ENCODE assay signal across 18 cellular contexts in the genomic region with DNA sequence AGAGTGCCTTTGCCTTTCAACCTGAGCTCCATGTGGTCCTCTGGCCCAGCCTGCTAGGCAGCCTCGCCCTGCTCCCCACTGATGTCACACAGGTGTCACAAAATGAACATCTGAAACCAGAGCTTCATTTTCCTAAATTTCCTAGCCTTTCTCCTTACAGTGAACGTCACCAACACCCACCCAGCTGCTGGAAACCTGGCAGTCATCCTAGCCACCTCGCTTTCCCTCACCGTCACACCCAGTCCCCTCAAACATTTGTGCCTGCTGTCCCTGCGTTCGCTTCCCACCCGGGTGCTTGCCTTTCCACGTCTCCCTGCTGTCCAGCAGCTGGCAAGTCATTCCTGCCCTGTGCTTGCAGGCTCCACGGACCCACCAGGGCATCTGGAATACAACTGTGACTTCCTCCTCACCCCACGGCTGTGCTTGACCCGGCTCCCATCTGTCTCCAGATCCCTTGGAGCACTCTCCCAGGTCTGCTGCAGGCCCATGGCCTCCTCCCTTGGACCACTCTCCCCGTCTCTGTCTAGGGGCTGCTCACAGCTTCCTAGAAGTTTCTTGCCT. TPM values are rescaled to one million over a fixed set of nuclear protein-coding genes. Genes with fewer than 3 reads are reported as not detected.
DNase-seq lines count a peak whose midpoint lies in the region; ATAC-seq and TF ChIP-seq lines count a peak whose summit lies in the region.
"Had no signal": no experiment of that assay in that cellular context is flagged by ENCODE, and none has a peak within 500 bp of the region (broad histone marks: within the 10 kb centered on the region; RNA-seq: fewer than 3 reads in every experiment).

No MANE protein-coding gene starts in this region.

- no peak overlapping the region for H3K4me3 Mint-ChIP-seq in activated T-helper 17 cell treated with anti-CD3 and anti-CD28 coated beads, Interleukin-2, amount 50 U/mL, for 72 hours
- no peak overlapping the region for H3K4me3 Mint-ChIP-seq in stimulated activated memory B cell treated with anti-CD40 and anti-IgM and Interleukin-4, amounts not matched to agents 10 μg/mL and 1 μg/mL and 100 μg/mL, for 72 hours
- H3K4me3 Mint-ChIP-seq: CD4-positive, CD25-positive, alpha-beta regulatory T cell; GM23338 had no signal

- no peaks in the 10 kb centered on the region for H3K27me3 Mint-ChIP-seq in activated T-helper 17 cell treated with anti-CD3 and anti-CD28 coated beads, Interleukin-2, amount 50 U/mL, for 72 hours
- H3K27me3 Mint-ChIP-seq in stimulated activated memory B cell treated with anti-CD40 and anti-IgM and Interleukin-4, amounts not matched to agents 10 μg/mL and 1 μg/mL and 100 μg/mL, for 72 hours: no peaks in the 10 kb centered on the region
- H3K27me3 Mint-ChIP-seq: CD4-positive, CD25-positive, alpha-beta regulatory T cell had no signal

- no peaks in the 10 kb centered on the region for H3F3A ChIP-seq in PC-3 (ENCODE audit: low read length, unreplicated experiment)

- no peaks in the 10 kb centered on the region for H3K36me3 Mint-ChIP-seq in activated T-helper 17 cell treated with anti-CD3 and anti-CD28 coated beads, Interleukin-2, amount 50 U/mL, for 72 hours (ENCODE audit: low read depth)
- H3K36me3 Mint-ChIP-seq in stimulated activated memory B cell treated with anti-CD40 and anti-IgM and Interleukin-4, amounts not matched to agents 10 μg/mL and 1 μg/mL and 100 μg/mL, for 72 hours: peaks cover 16% of the 10 kb centered on the region

- no peak overlapping the region for H3K4me3 ChIP-seq in PC-3 (ENCODE audit: low read length)
- H3K4me3 ChIP-seq: GM23338 had no signal

- intact Hi-C loops in PC-3 (cut with micrococcal nuclease): no loop called here

- peaks cover 20% of the 10 kb centered on the region for H3K79me2 ChIP-seq in PC-3 (ENCODE audit: low read length)

- POLR2A ChIA-PET in PC-3 (lab: Charles Lee; ENCODE audit: unreplicated experiment): no interaction called here

- H3K9ac ChIP-seq in PC-3 (ENCODE audit: low read length): no peak overlapping the region
- H3K9ac ChIP-seq: KMS-11 had no signal

- H4K20me1 ChIP-seq in PC-3 (ENCODE audit: low read length): no peaks in the 10 kb centered on the region

- CTCF ChIA-PET in PC-3 (lab: Charles Lee): interaction anchor here (0.5 to 1.3 kb wide), 6 partner anchors 30 to 148 kb away, joined by 3 to 10 read pairs (median 4); no protein-coding TSS in a partner anchor

- H3K9me3 Mint-ChIP-seq in activated T-helper 17 cell treated with anti-CD3 and anti-CD28 coated beads, Interleukin-2, amount 50 U/mL, for 72 hours: no peaks in the 10 kb centered on the region
- no peaks in the 10 kb centered on the region for H3K9me3 Mint-ChIP-seq in stimulated activated memory B cell treated with anti-CD40 and anti-IgM and Interleukin-4, amounts not matched to agents 10 μg/mL and 1 μg/mL and 100 μg/mL, for 72 hours
- H3K9me3 Mint-ChIP-seq: CD4-positive, CD25-positive, alpha-beta regulatory T cell; GM23338 had no signal

- H3K4me2 ChIP-seq in PC-3 (ENCODE audit: low read length): no peak overlapping the region
- H3K4me2 ChIP-seq: GM23338, KMS-11 had no signal

- no peak for TF ChIP-seq CTCF in PC-3 (conservative IDR thresholded peaks at IDR 0.05; ENCODE audit: low read depth, low read length)

- peaks cover 14% of the 10 kb centered on the region for H3K4me1 ChIP-seq in PC-3 (ENCODE audit: insufficient read depth, low read length)

- ATAC-seq in activated T-helper 17 cell treated with anti-CD3 and anti-CD28 coated beads, Interleukin-2, amount 50 U/mL, for 72 hours (replicated peaks): no peak
- no peak for ATAC-seq in stimulated activated memory B cell treated with anti-CD40 and anti-IgM and Interleukin-4, amounts not matched to agents 10 μg/mL and 1 μg/mL and 100 μg/mL, for 72 hours
- ATAC-seq in PC-3: no peak
- ATAC-seq: GM23338 had no signal

- H3K27me3 ChIP-seq in PC-3 (ENCODE audit: low read length): no peaks in the 10 kb centered on the region

- peak overlapping the region; percentile 74 for H3K27ac Mint-ChIP-seq in activated T-helper 17 cell treated with anti-CD3 and anti-CD28 coated beads, Interleukin-2, amount 50 U/mL, for 72 hours
- peak overlapping the region; percentile 31 for H3K27ac Mint-ChIP-seq in stimulated activated memory B cell treated with anti-CD40 and anti-IgM and Interleukin-4, amounts not matched to agents 10 μg/mL and 1 μg/mL and 100 μg/mL, for 72 hours
- H3K27ac Mint-ChIP-seq: CD4-positive, CD25-positive, alpha-beta regulatory T cell; GM23338 had no signal

- H3K4me1 Mint-ChIP-seq in activated T-helper 17 cell treated with anti-CD3 and anti-CD28 coated beads, Interleukin-2, amount 50 U/mL, for 72 hours: peaks cover 20% of the 10 kb centered on the region
- peaks cover 69% of the 10 kb centered on the region for H3K4me1 Mint-ChIP-seq in stimulated activated memory B cell treated with anti-CD40 and anti-IgM and Interleukin-4, amounts not matched to agents 10 μg/mL and 1 μg/mL and 100 μg/mL, for 72 hours

- H3K36me3 ChIP-seq in PC-3 (ENCODE audit: low read depth, low read length): no peaks in the 10 kb centered on the region

- H2AFZ ChIP-seq in PC-3 (ENCODE audit: low read length): no peak overlapping the region
- H2AFZ ChIP-seq: GM23338 had no signal

- DNase-seq in NCI-H524 (lab: John Stamatoyannopoulos, UW) (peak; percentile 43 to 80), NCI-H524 treated with DMSO at 0.1 percent for 48 hours (lab: John Stamatoyannopoulos, UW) (no peak), NCI-H2171 (lab: John Stamatoyannopoulos, UW) (peak; percentile 26), NCI-H526 treated with DMSO at 0.1 percent for 48 hours (lab: John Stamatoyannopoulos, UW) (no peak), PC-3 (no peak), COR-L47 (lab: John Stamatoyannopoulos, UW) (no peak)
- DNase-seq: Calu3; CD4-positive, CD25-positive, alpha-beta regulatory T cell; GF-D8; NCI-H1092 treated with DMSO at 0.1 percent for 48 hours; NCI-H2029; NCI-H510A treated with DMSO at 0.1 percent for 48 hours; NK-92 treated with Interleukin-12 subunit alpha and Interleukin-12 subunit beta, amount 100 ng/mL, for 24 hours; OCI-M1 had no signal

- no peaks in the 10 kb centered on the region for H3K9me3 ChIP-seq in PC-3 (ENCODE audit: low read length)

- no peak overlapping the region for H3K27ac ChIP-seq in PC-3 (ENCODE audit: low read length)
- H3K27ac ChIP-seq: KMS-11 had no signal

- BruUV-seq in PC-3 (replicated peaks; lab: Mats Ljungman, UMichigan): no TSS peak

- no peaks in the 10 kb centered on the region for H3K9me2 ChIP-seq in PC-3 (replicated peaks; ENCODE audit: low read length)

RNA-seq across cellular contexts. Expression of gene ADARB1, which starts 23.5 kb away (rescaled TPM):
- 10 to 100 TPM; 22.7 to 32.0 TPM for total RNA-seq in activated T-helper 17 cell treated with anti-CD3 and anti-CD28 coated beads, Interleukin-2, amount 50 U/mL, for 72 hours
- total RNA-seq in PC-3 (2014; rRNA removed): 14.1 and 21.0 TPM in 2 replicates

Comparison
In these comparisons a context has a peak if more than half of its experiments do, and no peak if none do; other contexts are left out.
1. DNase-seq: peak in NCI-H524 (2 of 2) and NCI-H2171 (single experiment); none in NCI-H524 treated with DMSO at 0.1 percent for 48 hours (single experiment), NCI-H526 treated with DMSO at 0.1 percent for 48 hours (single experiment), PC-3 (single experiment) and COR-L47 (single experiment).